Comparison of ENCODE assay signal across 23 cellular contexts in the genomic region with DNA sequence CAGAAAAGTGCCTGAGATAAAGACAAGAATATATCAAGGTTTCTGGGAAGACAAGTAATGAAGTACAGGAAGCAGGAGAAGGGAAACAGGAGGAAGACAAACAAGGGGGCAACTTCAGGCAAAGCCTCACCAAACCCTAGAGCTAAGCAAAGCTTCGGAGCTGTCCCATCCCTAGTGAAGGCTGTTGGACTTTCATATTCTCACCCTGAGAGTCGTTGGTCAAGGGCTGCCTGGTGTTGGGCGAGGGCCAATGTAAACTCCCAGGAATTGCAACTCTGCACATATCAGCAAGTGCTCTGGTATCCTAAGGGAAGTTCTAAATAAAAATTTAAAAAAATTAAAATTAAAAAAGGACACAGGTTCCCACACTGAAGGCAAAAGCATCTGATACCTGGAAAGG.
DNase-seq lines count a peak whose midpoint lies in the region; ATAC-seq, FAIRE-seq and TF ChIP-seq lines count a peak whose summit lies in the region.
"Had no signal": no experiment of that assay in that cellular context is flagged by ENCODE, and none has a peak within 500 bp of the region (broad histone marks: within the 10 kb centered on the region; RNA-seq: fewer than 3 reads in every experiment).

No MANE protein-coding gene starts in this region.

- H3K27ac ChIP-seq in layer of hippocampus (ENCODE audit: low read depth, low read length): peak overlapping the region; percentile 83
- no peak overlapping the region for H3K27ac ChIP-seq in pancreas
- peak overlapping the region in 1 of 2 donors; percentile 1 for H3K27ac ChIP-seq in uterus
- H3K27ac ChIP-seq: neutrophil, spleen, upper lobe of left lung had no signal

- no peaks in the 10 kb centered on the region for H3K9me3 ChIP-seq in pancreas
- H3K9me3 ChIP-seq in uterus: no peaks in the 10 kb centered on the region
- H3K9me3 ChIP-seq: neutrophil had no signal

- peaks cover 45% of the 10 kb centered on the region for H3K4me1 Mint-ChIP-seq in Calu3 (ENCODE audit: low read depth, unreplicated experiment)
- no peaks in the 10 kb centered on the region for H3K4me1 Mint-ChIP-seq in stimulated activated naive CD8-positive, alpha-beta T cell treated with anti-CD3 and anti-CD28 coated beads, Interleukin-15, amount 100 ng/mL, for 72 hours
- H3K4me1 Mint-ChIP-seq: activated naive CD8-positive, alpha-beta T cell treated with anti-CD3 and anti-CD28 coated beads for 36 hours had no signal

- CTCF ChIA-PET in Calu3 (lab: Charles Lee): interaction anchor here (0.6 kb wide), 1 partner anchor 58 kb away, joined by 3 read pairs; no protein-coding TSS in a partner anchor

- no peaks in the 10 kb centered on the region for H3K27me3 Mint-ChIP-seq in Calu3 (ENCODE audit: unreplicated experiment)
- peaks cover 9% of the 10 kb centered on the region for H3K27me3 Mint-ChIP-seq in stimulated activated naive CD8-positive, alpha-beta T cell treated with anti-CD3 and anti-CD28 coated beads, Interleukin-15, amount 100 ng/mL, for 72 hours

- 6 to 14% methylated on average over 3 of the region's 3 CpGs for WGBS in pancreas, 2 donors

- H3K27me3 ChIP-seq in layer of hippocampus (ENCODE audit: control insufficient read depth, insufficient read depth, low read length): no peaks in the 10 kb centered on the region
- H3K27me3 ChIP-seq in pancreas: no peaks in the 10 kb centered on the region
- no peaks in the 10 kb centered on the region for H3K27me3 ChIP-seq in uterus
- H3K27me3 ChIP-seq: neutrophil, upper lobe of left lung had no signal

- TF ChIP-seq CTCF in Calu3 (IDR thresholded peaks at IDR 0.05; ENCODE audit: unreplicated experiment) (no peak), pancreas (IDR thresholded peaks at IDR 0.05) (no peak), uterus (IDR thresholded peaks at IDR 0.05) (no peak)

- peak overlapping the region; percentile 91 for H3K27ac Mint-ChIP-seq in Calu3 (ENCODE audit: unreplicated experiment)
- no peak overlapping the region for H3K27ac Mint-ChIP-seq in stimulated activated naive CD8-positive, alpha-beta T cell treated with anti-CD3 and anti-CD28 coated beads, Interleukin-15, amount 100 ng/mL, for 72 hours
- H3K27ac Mint-ChIP-seq: activated naive CD8-positive, alpha-beta T cell treated with anti-CD3 and anti-CD28 coated beads for 36 hours; GM23338 had no signal

- DNase-seq in Calu3 (peak; percentile 23), RPMI7951 (ENCODE audit: low read depth) (peak; percentile 49), pancreas (peak in 4 of 6 donors; percentile 14 to 48 (median 30)), uterus (no peak), RPMI8226 (no peak), erythroblast (lab: John Stamatoyannopoulos, UW) (no peak)
- no peak for DNase-seq in stimulated activated naive CD8-positive, alpha-beta T cell treated with anti-CD3 and anti-CD28 coated beads, Interleukin-15, amount 100 ng/mL, for 72 hours
- DNase-seq: ACHN; activated CD8-positive, alpha-beta memory T cell treated with anti-CD3 and anti-CD28 coated beads, Interleukin-2, amount 50 U/mL, for 48 hours; activated naive CD8-positive, alpha-beta T cell treated with anti-CD3 and anti-CD28 coated beads for 36 hours; C1 segment of cervical spinal cord; left ventricle myocardium superior; NCI-H1436 treated with DMSO at 0.1 percent for 48 hours; NCI-H2171; NCI-H526 treated with DMSO at 0.1 percent for 48 hours; spleen; stimulated activated CD4-positive, alpha-beta T cell treated with anti-CD3 and anti-CD28 coated beads, Interleukin-4, amount 100 ng/mL, for 24 hours; stimulated activated naive CD8-positive, alpha-beta T cell treated with anti-CD3 and anti-CD28 coated beads, Interleukin-15, Interleukin-2, amounts not matched to agents 100 U/mL and 50 U/mL, for 24 hours had no signal

- no peak overlapping the region for H3K4me3 Mint-ChIP-seq in Calu3 (ENCODE audit: low read depth, unreplicated experiment)
- H3K4me3 Mint-ChIP-seq in stimulated activated naive CD8-positive, alpha-beta T cell treated with anti-CD3 and anti-CD28 coated beads, Interleukin-15, amount 100 ng/mL, for 72 hours: no peak overlapping the region
- H3K4me3 Mint-ChIP-seq: activated naive CD8-positive, alpha-beta T cell treated with anti-CD3 and anti-CD28 coated beads for 36 hours; GM23338 had no signal

- H3K9me3 Mint-ChIP-seq in Calu3 (ENCODE audit: low read depth, unreplicated experiment): peaks cover 8% of the 10 kb centered on the region
- H3K9me3 Mint-ChIP-seq in stimulated activated naive CD8-positive, alpha-beta T cell treated with anti-CD3 and anti-CD28 coated beads, Interleukin-15, amount 100 ng/mL, for 72 hours: peaks cover 0 to 9% of the 10 kb centered on the region in 2 donors

- H3K4me1 ChIP-seq in pancreas (peaks cover 0 to 6% (median 0%) of the 10 kb centered on the region in 3 donors), uterus (no peaks in the 10 kb centered on the region)
- H3K4me1 ChIP-seq: spleen had no signal

- H3K36me3 Mint-ChIP-seq in Calu3 (ENCODE audit: insufficient read depth, unreplicated experiment): peaks cover 13% of the 10 kb centered on the region
- H3K36me3 Mint-ChIP-seq: activated naive CD8-positive, alpha-beta T cell treated with anti-CD3 and anti-CD28 coated beads for 36 hours had no signal

- BruUV-seq in Calu3 (replicated peaks; lab: Mats Ljungman, UMichigan): no TSS peak

- TF ChIP-seq POLR2A in uterus (IDR thresholded peaks at IDR 0.05): no peak
- no peak for TF ChIP-seq POLR2A in erythroblast (IDR thresholded peaks at IDR 0.05; ENCODE audit: low read length)

- H3K4me3 ChIP-seq in pancreas (no peak overlapping the region), uterus (no peak overlapping the region)
- H3K4me3 ChIP-seq: GM23338, spleen, upper lobe of left lung had no signal

- no peak for FAIRE-seq in pancreas (lab: Jason Lieb, UNC)

- peak in 3 of 4 donors; percentile 53 to 77 (median 72) for ATAC-seq in pancreas
- no peak for ATAC-seq in stimulated activated naive CD8-positive, alpha-beta T cell treated with anti-CD3 and anti-CD28 coated beads, Interleukin-15, amount 100 ng/mL, for 72 hours
- ATAC-seq: GM23338; left ventricle myocardium superior; SK-N-SH treated with all-trans-retinoic acid at 6 μM for 48 hours; stimulated activated naive CD8-positive, alpha-beta T cell treated with anti-CD3 and anti-CD28 coated beads, Interleukin-15, Interleukin-2, amounts not matched to agents 100 U/mL and 50 U/mL, for 24 hours had no signal

- no peaks in the 10 kb centered on the region for H3K36me3 ChIP-seq in pancreas
- no peaks in the 10 kb centered on the region for H3K36me3 ChIP-seq in uterus
- H3K36me3 ChIP-seq: neutrophil, spleen, upper lobe of left lung had no signal

- intact Hi-C loops in Calu3 (cut with micrococcal nuclease; ENCODE audit: unreplicated experiment) (loop anchor here (5.0 kb wide), 2 partner anchors 43 to 63 kb away; no protein-coding TSS in a partner anchor), pancreas (cut with DNase I) (no loop called here), uterus (cut with DNase I; ENCODE audit: low total_unique reads) (no loop called here)

Comparison
In these comparisons a context has a peak if more than half of its experiments do, and no peak if none do; other contexts are left out.
1. DNase-seq: peak in Calu3 (single experiment), RPMI7951 (single experiment) and pancreas (4 of 6); none in uterus (0 of 2), RPMI8226 (single experiment), stimulated activated naive CD8-positive, alpha-beta T cell treated with anti-CD3 and anti-CD28 coated beads, Interleukin-15, amount 100 ng/mL, for 72 hours (0 of 2) and erythroblast (0 of 2).